In the genomic region with DNA sequence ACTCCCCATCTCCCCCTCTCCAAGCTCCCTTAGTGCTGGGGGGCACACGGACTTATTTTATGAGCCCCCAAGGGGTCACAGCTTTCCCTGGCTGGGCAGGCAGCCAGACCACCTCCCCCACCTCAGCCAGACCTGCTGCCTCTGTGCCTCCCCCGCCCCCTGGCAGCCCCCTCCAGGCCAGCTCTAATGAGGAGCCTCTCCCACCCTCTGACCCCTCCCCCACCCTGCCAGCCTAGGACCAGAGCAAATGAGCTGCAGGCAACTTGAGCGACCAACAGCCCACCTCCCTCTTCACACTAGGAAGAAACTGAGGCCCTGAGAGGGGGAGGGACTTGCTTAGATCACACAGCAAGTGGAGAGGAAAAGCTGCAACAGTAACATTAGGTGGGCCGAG, we compare ENCODE assay signal across 1 cellular context.
TF ChIP-seq lines count a peak whose summit lies in the region.

No MANE protein-coding gene starts in this region.

TF ChIP-seq in HEK293, 187 proteins besides CTCF, POLR2A, EP300 and RAD21 (continued from another document):
- no peak for TF ChIP-seq ZBTB10 (tag by site-specific recombination; IDR thresholded peaks at IDR 0.05)
